In the genomic region with DNA sequence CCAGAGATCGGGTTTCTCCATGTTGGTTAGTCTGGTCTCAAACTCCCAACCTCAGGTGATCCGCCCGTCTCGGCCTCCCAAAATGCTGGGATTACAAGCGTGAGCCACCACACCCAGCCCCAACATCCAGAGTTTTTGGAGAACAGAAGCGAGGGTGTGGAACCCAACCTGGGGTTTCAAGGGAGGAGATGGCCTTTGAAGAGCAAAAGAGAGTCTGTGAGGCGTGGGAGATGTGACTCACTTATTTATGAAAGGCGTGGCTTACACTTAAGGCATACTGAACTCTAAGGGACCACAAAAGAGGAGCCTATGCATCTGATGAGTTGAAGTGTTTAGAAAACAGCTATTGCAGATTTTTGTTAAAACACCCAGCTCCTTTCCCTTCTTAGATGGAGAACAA, we compare ENCODE assay signal across 11 cellular contexts. TPM values are rescaled to one million over a fixed set of nuclear protein-coding genes. Genes with fewer than 3 reads are reported as not detected.
DNase-seq lines count a peak whose midpoint lies in the region; ATAC-seq and TF ChIP-seq lines count a peak whose summit lies in the region.
"Had no signal": no experiment of that assay in that cellular context is flagged by ENCODE, and none has a peak within 500 bp of the region (broad histone marks: within the 10 kb centered on the region; RNA-seq: fewer than 3 reads in every experiment).

No MANE protein-coding gene starts in this region.

- ATAC-seq in GM18519 (IDR thresholded peaks at IDR 0.05; ENCODE audit: low FRiP score, unreplicated experiment): no peak
- ATAC-seq: heart left ventricle had no signal

- intact Hi-C loops in activated CD4-positive, alpha-beta T cell treated with anti-CD3 and anti-CD28 coated beads, Interleukin-2, amount 10 ng/mL, durations not matched to agents 24 days and 14 days (cut with micrococcal nuclease): loop anchor here (2.0 kb wide), 3 partner anchors 13 to 47 kb away; no protein-coding TSS in a partner anchor

- no peak overlapping the region for H3K27ac Mint-ChIP-seq in activated CD4-positive, alpha-beta T cell treated with anti-CD3 and anti-CD28 coated beads, Interleukin-2, amount 10 ng/mL, durations not matched to agents 24 days and 14 days
- peak overlapping the region; percentile 68 for H3K27ac Mint-ChIP-seq in activated naive CD4-positive, alpha-beta T cell treated with anti-CD3 and anti-CD28 coated beads, Interleukin-2, amount 50 U/mL, for 24 hours
- H3K27ac Mint-ChIP-seq in type B pancreatic cell: no peak overlapping the region

- peaks cover 1% of the 10 kb centered on the region for H3K27me3 Mint-ChIP-seq in activated CD4-positive, alpha-beta T cell treated with anti-CD3 and anti-CD28 coated beads, Interleukin-2, amount 10 ng/mL, durations not matched to agents 24 days and 14 days
- no peaks in the 10 kb centered on the region for H3K27me3 Mint-ChIP-seq in activated naive CD4-positive, alpha-beta T cell treated with anti-CD3 and anti-CD28 coated beads, Interleukin-2, amount 50 U/mL, for 24 hours
- no peaks in the 10 kb centered on the region for H3K27me3 Mint-ChIP-seq in type B pancreatic cell

- no peak for TF ChIP-seq CTCF in GM13976 (IDR thresholded peaks at IDR 0.05; ENCODE audit: borderline replicate concordance, control extremely low read depth, extremely low read depth, insufficient read depth, missing control alignments)
- no peak for TF ChIP-seq CTCF in type B pancreatic cell (conservative IDR thresholded peaks at IDR 0.05)

- peak overlapping the region; percentile 40 for H3K4me3 Mint-ChIP-seq in activated CD4-positive, alpha-beta T cell treated with anti-CD3 and anti-CD28 coated beads, Interleukin-2, amount 10 ng/mL, durations not matched to agents 24 days and 14 days
- no peak overlapping the region for H3K4me3 Mint-ChIP-seq in activated naive CD4-positive, alpha-beta T cell treated with anti-CD3 and anti-CD28 coated beads, Interleukin-2, amount 50 U/mL, for 24 hours
- no peak overlapping the region for H3K4me3 Mint-ChIP-seq in type B pancreatic cell

- H3K9me3 Mint-ChIP-seq in activated CD4-positive, alpha-beta T cell treated with anti-CD3 and anti-CD28 coated beads, Interleukin-2, amount 10 ng/mL, durations not matched to agents 24 days and 14 days: no peaks in the 10 kb centered on the region
- no peaks in the 10 kb centered on the region for H3K9me3 Mint-ChIP-seq in activated naive CD4-positive, alpha-beta T cell treated with anti-CD3 and anti-CD28 coated beads, Interleukin-2, amount 50 U/mL, for 24 hours
- H3K9me3 Mint-ChIP-seq in type B pancreatic cell: no peaks in the 10 kb centered on the region

- DNase-seq in SIG-M5 treated with dmso at 0.1 percent for 504 hours (lab: John Stamatoyannopoulos, UW; ENCODE audit: unreplicated experiment) (peak; percentile 29), SIG-M5 (lab: John Stamatoyannopoulos, UW) (no peak), GM13976 (ENCODE audit: low spot score) (no peak), type B pancreatic cell (ENCODE audit: extremely low spot score, unreplicated experiment) (no peak)
- DNase-seq in activated CD4-positive, alpha-beta T cell treated with anti-CD3 and anti-CD28 coated beads, Interleukin-2, amount 10 ng/mL, durations not matched to agents 24 days and 14 days: peak; percentile 81
- DNase-seq in stimulated activated CD8-positive, alpha-beta memory T cell treated with anti-CD3 and anti-CD28 coated beads, Interleukin-15, amount 100 ng/mL, for 1 hour (ENCODE audit: low read depth): peak; percentile 25
- DNase-seq: heart left ventricle, MG63, NCI-H446 treated with DMSO at 0.1 percent for 48 hours had no signal

- H3K36me3 Mint-ChIP-seq in activated CD4-positive, alpha-beta T cell treated with anti-CD3 and anti-CD28 coated beads, Interleukin-2, amount 10 ng/mL, durations not matched to agents 24 days and 14 days (ENCODE audit: low read depth): peaks cover 5% of the 10 kb centered on the region
- peaks cover 8% of the 10 kb centered on the region for H3K36me3 Mint-ChIP-seq in activated naive CD4-positive, alpha-beta T cell treated with anti-CD3 and anti-CD28 coated beads, Interleukin-2, amount 50 U/mL, for 24 hours
- peaks cover 3% of the 10 kb centered on the region for H3K36me3 Mint-ChIP-seq in type B pancreatic cell

- H3K4me1 Mint-ChIP-seq in activated CD4-positive, alpha-beta T cell treated with anti-CD3 and anti-CD28 coated beads, Interleukin-2, amount 10 ng/mL, durations not matched to agents 24 days and 14 days: peaks cover 40% of the 10 kb centered on the region
- H3K4me1 Mint-ChIP-seq in activated naive CD4-positive, alpha-beta T cell treated with anti-CD3 and anti-CD28 coated beads, Interleukin-2, amount 50 U/mL, for 24 hours: peaks cover 62% of the 10 kb centered on the region
- peaks cover 6% of the 10 kb centered on the region for H3K4me1 Mint-ChIP-seq in type B pancreatic cell (ENCODE audit: unreplicated experiment)

- in situ Hi-C loops in GM13976 (cut with MboI; ENCODE audit: low sequenced_read_pairs, unreplicated experiment): no loop called here

RNA-seq across cellular contexts. Expression of a gene that starts 18.8 kb away (rescaled TPM):
- total RNA-seq in activated CD4-positive, alpha-beta T cell treated with anti-CD3 and anti-CD28 coated beads, Interleukin-2, amount 10 ng/mL, durations not matched to agents 24 days and 14 days: 5.6 and 7.1 TPM in 2 replicates
- 4.1 and 4.8 TPM in 2 replicates for total RNA-seq in type B pancreatic cell (ENCODE audit: low replicate concordance)

RNA-seq across cellular contexts. Expression of a gene that starts 19.2 kb away (rescaled TPM):
- total RNA-seq in activated CD4-positive, alpha-beta T cell treated with anti-CD3 and anti-CD28 coated beads, Interleukin-2, amount 10 ng/mL, durations not matched to agents 24 days and 14 days: 2.6 and 2.7 TPM in 2 replicates
- total RNA-seq in type B pancreatic cell (ENCODE audit: low replicate concordance): 0.67 and 1.6 TPM in 2 replicates

Comparison
In these comparisons a context has a peak if more than half of its experiments do, and no peak if none do; other contexts are left out.
1. DNase-seq: peak in SIG-M5 treated with dmso at 0.1 percent for 504 hours (single experiment), activated CD4-positive, alpha-beta T cell treated with anti-CD3 and anti-CD28 coated beads, Interleukin-2, amount 10 ng/mL, durations not matched to agents 24 days and 14 days (single experiment) and stimulated activated CD8-positive, alpha-beta memory T cell treated with anti-CD3 and anti-CD28 coated beads, Interleukin-15, amount 100 ng/mL, for 1 hour (single experiment); none in SIG-M5 (single experiment), GM13976 (single experiment) and type B pancreatic cell (single experiment).